ENCODE assay signal across 1 cellular context in the genomic region with DNA sequence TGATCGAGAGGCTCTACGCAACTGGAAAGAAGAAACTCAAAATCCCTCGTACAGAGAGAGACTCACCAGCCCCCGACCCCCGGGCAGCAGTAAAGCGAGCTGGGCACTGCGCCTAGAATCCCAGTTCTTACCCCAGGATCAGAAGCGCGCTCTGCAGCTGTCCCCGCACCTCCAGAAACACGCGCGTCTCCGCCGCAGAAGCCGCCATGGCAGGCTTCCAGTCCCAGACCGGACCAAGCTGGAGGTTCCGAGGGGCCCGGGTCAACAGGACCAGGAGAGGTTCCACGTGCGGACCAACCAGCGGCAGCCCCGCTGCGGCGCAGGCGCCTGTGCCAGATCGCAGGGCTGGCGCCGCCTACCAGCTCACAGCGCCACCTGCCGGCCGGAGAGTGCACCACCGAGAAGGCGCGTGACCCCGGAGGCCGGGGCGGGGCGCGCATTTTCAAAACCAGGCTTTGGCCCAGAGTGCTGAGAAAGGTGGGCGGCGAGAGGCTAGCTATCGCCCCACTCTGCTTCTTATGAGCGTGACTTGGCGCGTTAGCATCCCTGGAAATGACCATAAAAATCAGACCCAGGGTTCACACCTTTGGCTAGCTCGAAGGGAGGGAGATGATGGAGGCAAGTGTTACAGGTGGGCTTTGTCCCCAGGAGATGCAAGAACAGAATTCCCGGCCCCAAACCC.
TF ChIP-seq lines count a peak whose summit lies in the region.

A gene with protein sequence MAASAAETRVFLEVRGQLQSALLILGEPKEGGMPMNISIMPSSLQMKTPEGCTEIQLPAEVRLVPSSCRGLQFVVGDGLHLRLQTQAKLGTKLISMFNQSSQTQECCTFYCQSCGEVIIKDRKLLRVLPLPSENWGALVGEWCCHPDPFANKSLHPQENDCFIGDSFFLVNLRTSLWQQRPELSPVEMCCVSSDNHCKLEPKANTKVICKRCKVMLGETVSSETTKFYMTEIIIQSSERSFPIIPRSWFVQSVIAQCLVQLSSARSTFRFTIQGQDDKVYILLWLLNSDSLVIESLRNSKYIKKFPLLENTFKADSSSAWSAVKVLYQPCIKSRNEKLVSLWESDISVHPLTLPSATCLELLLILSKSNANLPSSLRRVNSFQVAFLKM (minus strand): TSS at position 331 of the 682 bp plus-strand sequence. CDS start 123 bp downstream, at position 208.

TF ChIP-seq in SK-N-SH, 30 proteins besides CTCF, POLR2A, EP300 and RAD21:
- TF ChIP-seq SMC3 (IDR thresholded peaks at IDR 0.05; ENCODE audit: low read depth, low read length): peak; percentile 24; the same call in 1 of the 2 replicates
- 0 out of 2 replicates have a peak, but pooled peaks have one; percentile 40 for TF ChIP-seq TAF1 (IDR thresholded peaks at IDR 0.05; ENCODE audit: borderline replicate concordance, low read depth, low read length)
- no peak for TF ChIP-seq GABPA (IDR thresholded peaks at IDR 0.05; ENCODE audit: low read depth)
- no peak for TF ChIP-seq RFX5 (IDR thresholded peaks at IDR 0.05; ENCODE audit: low read length)
- no peak for TF ChIP-seq EZH2phosphoT487 (IDR thresholded peaks at IDR 0.05; ENCODE audit: borderline replicate concordance, low read depth)
- no peak for TF ChIP-seq RXRA (IDR thresholded peaks at IDR 0.05; ENCODE audit: borderline replicate concordance, low read depth)
- TF ChIP-seq, protein P1, sequence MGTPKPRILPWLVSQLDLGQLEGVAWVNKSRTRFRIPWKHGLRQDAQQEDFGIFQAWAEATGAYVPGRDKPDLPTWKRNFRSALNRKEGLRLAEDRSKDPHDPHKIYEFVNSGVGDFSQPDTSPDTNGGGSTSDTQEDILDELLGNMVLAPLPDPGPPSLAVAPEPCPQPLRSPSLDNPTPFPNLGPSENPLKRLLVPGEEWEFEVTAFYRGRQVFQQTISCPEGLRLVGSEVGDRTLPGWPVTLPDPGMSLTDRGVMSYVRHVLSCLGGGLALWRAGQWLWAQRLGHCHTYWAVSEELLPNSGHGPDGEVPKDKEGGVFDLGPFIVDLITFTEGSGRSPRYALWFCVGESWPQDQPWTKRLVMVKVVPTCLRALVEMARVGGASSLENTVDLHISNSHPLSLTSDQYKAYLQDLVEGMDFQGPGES (IDR thresholded peaks at IDR 0.05; ENCODE audit: low read depth, low read length): no peak
- TF ChIP-seq, protein P2, sequence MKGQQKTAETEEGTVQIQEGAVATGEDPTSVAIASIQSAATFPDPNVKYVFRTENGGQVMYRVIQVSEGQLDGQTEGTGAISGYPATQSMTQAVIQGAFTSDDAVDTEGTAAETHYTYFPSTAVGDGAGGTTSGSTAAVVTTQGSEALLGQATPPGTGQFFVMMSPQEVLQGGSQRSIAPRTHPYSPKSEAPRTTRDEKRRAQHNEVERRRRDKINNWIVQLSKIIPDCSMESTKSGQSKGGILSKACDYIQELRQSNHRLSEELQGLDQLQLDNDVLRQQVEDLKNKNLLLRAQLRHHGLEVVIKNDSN (IDR thresholded peaks at IDR 0.05; ENCODE audit: borderline replicate concordance, low read depth): peak; percentile 74; the same call in 1 of the 2 replicates
- TF ChIP-seq FOXJ3 (CRISPR knock-in tag; IDR thresholded peaks at IDR 0.05): no peak
- peak; percentile 82 for TF ChIP-seq NRF1 (IDR thresholded peaks at IDR 0.05; ENCODE audit: low read depth, low read length)
- TF ChIP-seq, protein P3, sequence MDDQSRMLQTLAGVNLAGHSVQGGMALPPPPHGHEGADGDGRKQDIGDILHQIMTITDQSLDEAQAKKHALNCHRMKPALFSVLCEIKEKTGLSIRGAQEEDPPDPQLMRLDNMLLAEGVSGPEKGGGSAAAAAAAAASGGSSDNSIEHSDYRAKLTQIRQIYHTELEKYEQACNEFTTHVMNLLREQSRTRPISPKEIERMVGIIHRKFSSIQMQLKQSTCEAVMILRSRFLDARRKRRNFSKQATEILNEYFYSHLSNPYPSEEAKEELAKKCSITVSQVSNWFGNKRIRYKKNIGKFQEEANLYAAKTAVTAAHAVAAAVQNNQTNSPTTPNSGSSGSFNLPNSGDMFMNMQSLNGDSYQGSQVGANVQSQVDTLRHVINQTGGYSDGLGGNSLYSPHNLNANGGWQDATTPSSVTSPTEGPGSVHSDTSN (IDR thresholded peaks at IDR 0.05): no peak
- no peak for TF ChIP-seq FOXM1 (IDR thresholded peaks at IDR 0.05; ENCODE audit: low read depth)
- TF ChIP-seq CHD2 (IDR thresholded peaks at IDR 0.05; ENCODE audit: low read length, partially characterized antibody): no peak
- TF ChIP-seq NFIC (IDR thresholded peaks at IDR 0.05; ENCODE audit: borderline replicate concordance): no peak
- TF ChIP-seq TEAD4 (IDR thresholded peaks at IDR 0.05; ENCODE audit: borderline replicate concordance, insufficient read depth): no peak
- peak; percentile 84 for TF ChIP-seq SIN3A (IDR thresholded peaks at IDR 0.05; ENCODE audit: borderline replicate concordance, low read depth, low read length)
- no peak for TF ChIP-seq REST (IDR thresholded peaks at IDR 0.05; ENCODE audit: low read depth, low read length)
- TF ChIP-seq MEF2A (IDR thresholded peaks at IDR 0.05; ENCODE audit: borderline replicate concordance, low read depth): no peak
- peak; percentile 53; the same call in 1 of the 2 replicates for TF ChIP-seq YY1 (IDR thresholded peaks at IDR 0.05; ENCODE audit: low read depth)
- TF ChIP-seq USF2 (IDR thresholded peaks at IDR 0.05; ENCODE audit: borderline replicate concordance, low read depth, low read length): no peak
- TF ChIP-seq TCF12 (IDR thresholded peaks at IDR 0.05): no peak
- TF ChIP-seq ZBTB33 (IDR thresholded peaks at IDR 0.05; ENCODE audit: borderline replicate concordance, low read depth): no peak
- TF ChIP-seq MAX (IDR thresholded peaks at IDR 0.05; ENCODE audit: low read depth): peak; percentile 90
- TF ChIP-seq JUND (IDR thresholded peaks at IDR 0.05): no peak
- TF ChIP-seq POLR2AphosphoS5 (IDR thresholded peaks at IDR 0.05; ENCODE audit: low read depth, low read length): peak; percentile 77; the same call in 1 of the 2 replicates
- TF ChIP-seq RCOR1 (IDR thresholded peaks at IDR 0.05; ENCODE audit: low read length): no peak
- TF ChIP-seq MXI1 (IDR thresholded peaks at IDR 0.05; ENCODE audit: low read depth, low read length): peak; percentile 95
- TF ChIP-seq GATA2 (CRISPR knock-in tag; IDR thresholded peaks at IDR 0.05): no peak
- no peak for TF ChIP-seq FOSL2 (IDR thresholded peaks at IDR 0.05; ENCODE audit: borderline replicate concordance, low read depth)
- no peak for TF ChIP-seq ELF1 (IDR thresholded peaks at IDR 0.05)
